9 cellular contexts compared by ENCODE assay signal in genomic region chr4:83320548-83320947, GRCh38. TPM values are rescaled to one million over a fixed set of nuclear protein-coding genes. Genes with fewer than 3 reads are reported as not detected.
DNase-seq lines count a peak whose midpoint lies in the region; ATAC-seq, FAIRE-seq and TF ChIP-seq lines count a peak whose summit lies in the region.
"Had no signal": no experiment of that assay in that cellular context is flagged by ENCODE, and none has a peak within 500 bp of the region (broad histone marks: within the 10 kb centered on the region; RNA-seq: fewer than 3 reads in every experiment).

No MANE protein-coding gene starts in this region.

- H3K9me3 Mint-ChIP-seq in activated T-cell treated with anti-CD3 and anti-CD28 coated beads, Interleukin-2, amount 50 U/mL, for 72 hours: no peaks in the 10 kb centered on the region
- H3K9me3 Mint-ChIP-seq: stimulated activated naive B cell treated with anti-CD40 and anti-IgM and Interleukin-4, amounts not matched to agents 10 μg/mL and 1 μg/mL and 100 μg/mL, for 72 hours had no signal

- H3K4me1 ChIP-seq in liver (ENCODE audit: control insufficient read depth in 4 of 4, insufficient read depth in 4 of 4, low read length in 3 of 4) (peaks cover 0 to 2% (median 0%) of the 10 kb centered on the region in 4 donors), HepG2 (ENCODE audit: insufficient read depth, low read length) (peaks cover 19% of the 10 kb centered on the region), kidney (ENCODE audit: control insufficient read depth in 1 of 2, insufficient read depth in 1 of 2, low read depth in 1 of 2, low read length in 2 of 2) (no peaks in the 10 kb centered on the region), upper lobe of right lung (no peaks in the 10 kb centered on the region)

- H3K27ac Mint-ChIP-seq in activated T-cell treated with anti-CD3 and anti-CD28 coated beads, Interleukin-2, amount 50 U/mL, for 72 hours: no peak overlapping the region
- H3K27ac Mint-ChIP-seq: stimulated activated naive B cell treated with anti-CD40 and anti-IgM and Interleukin-4, amounts not matched to agents 10 μg/mL and 1 μg/mL and 100 μg/mL, for 72 hours had no signal

- DNase-seq in HepG2 (ENCODE audit: low spot score): no peak
- DNase-seq in activated T-cell treated with anti-CD3 and anti-CD28 coated beads, Interleukin-2, amount 50 U/mL, for 72 hours: peak; percentile 12 to 40
- peak; percentile 76 for DNase-seq in kidney
- DNase-seq in upper lobe of right lung: peak; percentile 70
- no peak for DNase-seq in GM12892 (ENCODE audit: insufficient read length)
- no peak for DNase-seq in NCI-H524 (lab: John Stamatoyannopoulos, UW)
- DNase-seq in NCI-H1048 (lab: John Stamatoyannopoulos, UW): no peak
- DNase-seq: stimulated activated naive B cell treated with anti-CD40 and anti-IgM and Interleukin-4, amounts not matched to agents 10 μg/mL and 1 μg/mL and 100 μg/mL, for 72 hours had no signal

- 76% methylated on average over 5 of the region's 5 CpGs for WGBS in liver
- WGBS in HepG2 (ENCODE audit: low lambda C conversion rate): 36% methylated on average over 5 of the region's 5 CpGs

- no TSS peak for BruUV-seq in HepG2 (replicated peaks; lab: Mats Ljungman, UMichigan)

- H3K9ac ChIP-seq in liver (ENCODE audit: low read depth in 1 of 2, low read length in 2 of 2) (no peak overlapping the region), HepG2 (ENCODE audit: insufficient read depth, low read depth, low read length) (no peak overlapping the region), kidney (ENCODE audit: low read length in 2 of 2) (no peak overlapping the region)

- POLR2A ChIA-PET in HepG2 (lab: Yijun Ruan, JAX): no interaction called here

- H3K27me3 ChIP-seq in liver (ENCODE audit: control insufficient read depth in 4 of 4, insufficient read depth in 4 of 4, low read length in 3 of 4): no peaks in the 10 kb centered on the region
- no peaks in the 10 kb centered on the region for H3K27me3 ChIP-seq in HepG2 (ENCODE audit: control insufficient read depth in 1 of 2, insufficient read depth in 2 of 2, low read length in 2 of 2)
- H3K27me3 ChIP-seq in upper lobe of right lung: no peaks in the 10 kb centered on the region

- TF ChIP-seq POLR2A in HepG2 (IDR thresholded peaks at IDR 0.05; ENCODE audit: insufficient read depth in 1 of 2, low read depth in 2 of 2, low read length in 2 of 2): no peak
- TF ChIP-seq POLR2A in GM12892 (IDR thresholded peaks at IDR 0.05; ENCODE audit: low read depth, low read length): no peak

- H3K36me3 ChIP-seq in liver (ENCODE audit: control insufficient read depth in 4 of 4, insufficient read depth in 3 of 4, low read depth in 1 of 4, low read length in 3 of 4): no peaks in the 10 kb centered on the region
- no peaks in the 10 kb centered on the region for H3K36me3 ChIP-seq in HepG2 (replicated peaks in 1 of 2; ENCODE audit: control insufficient read depth in 1 of 2, insufficient read depth in 2 of 2, low read length in 2 of 2)
- no peaks in the 10 kb centered on the region for H3K36me3 ChIP-seq in kidney (ENCODE audit: control insufficient read depth in 1 of 2, insufficient read depth in 2 of 2, low read length in 2 of 2)
- no peaks in the 10 kb centered on the region for H3K36me3 ChIP-seq in upper lobe of right lung

- no peak overlapping the region for H3K4me3 Mint-ChIP-seq in activated T-cell treated with anti-CD3 and anti-CD28 coated beads, Interleukin-2, amount 50 U/mL, for 72 hours
- H3K4me3 Mint-ChIP-seq: stimulated activated naive B cell treated with anti-CD40 and anti-IgM and Interleukin-4, amounts not matched to agents 10 μg/mL and 1 μg/mL and 100 μg/mL, for 72 hours had no signal

- ATAC-seq in HepG2: no peak
- peak; percentile 61 to 84 for ATAC-seq in activated T-cell treated with anti-CD3 and anti-CD28 coated beads, Interleukin-2, amount 50 U/mL, for 72 hours (replicated peaks in 1 of 2)
- ATAC-seq in upper lobe of right lung: peak; percentile 80

- H3K27ac ChIP-seq in liver (ENCODE audit: low read depth in 1 of 2, low read length in 2 of 2) (peak overlapping the region in 1 of 2 donors; percentile 16), HepG2 (ENCODE audit: extremely low read length, insufficient read depth, low read length) (no peak overlapping the region), kidney (ENCODE audit: low read depth in 2 of 2, low read length in 2 of 2) (no peak overlapping the region), upper lobe of right lung (no peak overlapping the region)

- H3K79me2 ChIP-seq in HepG2 (ENCODE audit: insufficient read depth, low read length): no peaks in the 10 kb centered on the region

- FAIRE-seq in HepG2 (lab: Jason Lieb, UNC): no peak
- no peak for FAIRE-seq in kidney (lab: Jason Lieb, UNC)
- FAIRE-seq in GM12892 (lab: Jason Lieb, UNC): no peak

- TF ChIP-seq RAD21 in liver (IDR thresholded peaks at IDR 0.05) (no peak), HepG2 (CRISPR knock-in tag; IDR thresholded peaks at IDR 0.05) (no peak)

- CTCF ChIA-PET in HepG2 (lab: Yijun Ruan, JAX; ENCODE audit: low intra/inter-chr PET ratio, low total read pairs): no interaction called here

- no peak overlapping the region for H3K4me2 ChIP-seq in HepG2 (ENCODE audit: low read depth, low read length)

- TF ChIP-seq CTCF in liver (IDR thresholded peaks at IDR 0.05; ENCODE audit: low read depth, low read length, missing input control) (no peak), HepG2 (CRISPR knock-in tag; IDR thresholded peaks at IDR 0.05) (no peak), kidney (IDR thresholded peaks at IDR 0.05; ENCODE audit: borderline replicate concordance, extremely low read depth, insufficient read depth) (no peak), upper lobe of right lung (IDR thresholded peaks at IDR 0.05) (no peak)

- H3K4me1 Mint-ChIP-seq in activated T-cell treated with anti-CD3 and anti-CD28 coated beads, Interleukin-2, amount 50 U/mL, for 72 hours (ENCODE audit: low read depth): peaks cover 9% of the 10 kb centered on the region
- H3K4me1 Mint-ChIP-seq: stimulated activated naive B cell treated with anti-CD40 and anti-IgM and Interleukin-4, amounts not matched to agents 10 μg/mL and 1 μg/mL and 100 μg/mL, for 72 hours had no signal

- H4K20me1 ChIP-seq in HepG2 (ENCODE audit: insufficient read depth, low read length): no peaks in the 10 kb centered on the region

- H3K9me3 ChIP-seq in liver (ENCODE audit: control insufficient read depth in 4 of 4, low read length in 3 of 4) (no peaks in the 10 kb centered on the region), HepG2 (ENCODE audit: low read length) (no peaks in the 10 kb centered on the region), kidney (ENCODE audit: control insufficient read depth in 1 of 2, low read length in 2 of 2) (no peaks in the 10 kb centered on the region), upper lobe of right lung (no peaks in the 10 kb centered on the region)

- H3K27me3 Mint-ChIP-seq in activated T-cell treated with anti-CD3 and anti-CD28 coated beads, Interleukin-2, amount 50 U/mL, for 72 hours (ENCODE audit: low read depth): no peaks in the 10 kb centered on the region
- H3K27me3 Mint-ChIP-seq: stimulated activated naive B cell treated with anti-CD40 and anti-IgM and Interleukin-4, amounts not matched to agents 10 μg/mL and 1 μg/mL and 100 μg/mL, for 72 hours had no signal

- in situ Hi-C loops in HepG2 (cut with HindIII; ENCODE audit: extremely low pct_ligation_motif_present, low pct_unique_long_range_greater_than_20kb): no loop called here

- TF ChIP-seq EP300 in HepG2 (IDR thresholded peaks at IDR 0.05; ENCODE audit: low read depth in 2 of 2, low read length in 2 of 2) (no peak), HepG2 (CRISPR knock-in tag; IDR thresholded peaks at IDR 0.05; ENCODE audit: borderline replicate concordance) (no peak)

- H3K4me3 ChIP-seq in liver (ENCODE audit: low read depth in 1 of 3, low read length in 3 of 3) (no peak overlapping the region), HepG2 (replicated peaks in 1 of 3; ENCODE audit: insufficient read depth in 1 of 3, low read depth in 2 of 3, low read length in 3 of 3) (no peak overlapping the region), kidney (ENCODE audit: low read length in 2 of 2) (no peak overlapping the region), upper lobe of right lung (no peak overlapping the region)

- no peaks in the 10 kb centered on the region for H3K36me3 Mint-ChIP-seq in activated T-cell treated with anti-CD3 and anti-CD28 coated beads, Interleukin-2, amount 50 U/mL, for 72 hours (ENCODE audit: insufficient read depth in 2 of 2)

- intact Hi-C loops in HepG2 (cut with micrococcal nuclease; ENCODE audit: unreplicated experiment) (no loop called here), kidney (cut with DNase I) (no loop called here), upper lobe of right lung (cut with DNase I) (no loop called here)

- no peak overlapping the region for H2AFZ ChIP-seq in HepG2 (ENCODE audit: low read length)

RNA-seq across cellular contexts. Expression of gene HPSE, which starts 14.1 kb away (rescaled TPM):
- total RNA-seq in liver: 1 to 10 TPM; 1.0 to 4.7 TPM
- polyA plus RNA-seq in liver: 1 to 10 TPM in 1 of 2 donors, under 1 TPM in 1; 0.43 to 1.0 TPM
- total RNA-seq in HepG2 (2016; rRNA removed; fragmentation: Illumina TruSeq; extraction: Trizol): not detected in 2 replicates
- not detected in 2 replicates for total RNA-seq in HepG2 (2016; cell fraction: cytosol; rRNA removed; fragmentation: Illumina TruSeq; extraction: Trizol; ENCODE audit: low read depth)
- total RNA-seq in HepG2 (2016; cell fraction: insoluble cytoplasmic fraction; rRNA removed; fragmentation: Illumina TruSeq; extraction: Trizol): 0.04 TPM in 1 of 2 replicates, not detected in the other
- not detected in 2 replicates for total RNA-seq in HepG2 (2016; cell fraction: membrane; rRNA removed; fragmentation: Illumina TruSeq; extraction: Trizol)
- total RNA-seq in HepG2 (2016; cell fraction: nucleus; rRNA removed; fragmentation: Illumina TruSeq; extraction: Trizol): not detected in 2 replicates
- not detected in 2 replicates for polyA plus RNA-seq in HepG2 (2011; rRNA removed)
- polyA plus RNA-seq in HepG2 (2011; cell fraction: cytosol; rRNA removed): not detected in 2 replicates
- polyA plus RNA-seq in HepG2 (2011; cell fraction: nucleus; rRNA removed): not detected in 2 replicates
- polyA plus RNA-seq in HepG2 (2012): not detected in 2 replicates
- not detected in 2 replicates for polyA plus RNA-seq in HepG2 (2016; cell fraction: cytosol; fragmentation: Illumina TruSeq; extraction: Trizol; ENCODE audit: low read depth)
- not detected in 2 replicates for polyA plus RNA-seq in HepG2 (2016; cell fraction: insoluble cytoplasmic fraction; fragmentation: Illumina TruSeq; extraction: Trizol; ENCODE audit: low read depth)
- not detected in 2 replicates for polyA plus RNA-seq in HepG2 (2016; cell fraction: membrane; fragmentation: Illumina TruSeq; extraction: Trizol; ENCODE audit: low read depth)
- not detected in 2 replicates for polyA plus RNA-seq in HepG2 (2016; cell fraction: nucleus; fragmentation: Illumina TruSeq; extraction: Trizol; ENCODE audit: insufficient read depth, low read depth)
- 3.5 TPM in 1 of 2 replicates, not detected in the other for polyA minus RNA-seq in HepG2 (2011; rRNA and poly(A)+ RNA removed; ENCODE audit: low replicate concordance)
- not detected in 2 replicates for polyA minus RNA-seq in HepG2 (2011; cell fraction: cytosol; rRNA and poly(A)+ RNA removed)
- 0.26 TPM in 1 of 2 replicates, not detected in the other for polyA minus RNA-seq in HepG2 (2011; cell fraction: nucleus; rRNA and poly(A)+ RNA removed)
- 10 to 100 TPM; 12.8 to 15.3 TPM for total RNA-seq in activated T-cell treated with anti-CD3 and anti-CD28 coated beads, Interleukin-2, amount 50 U/mL, for 72 hours
- 6.8 TPM for total RNA-seq in kidney
- 1.9 TPM for polyA plus RNA-seq in kidney (ENCODE audit: insufficient read depth, low read depth, low replicate concordance)
- 5.6 TPM for total RNA-seq in upper lobe of right lung
- polyA plus RNA-seq in GM12892 (2012; ENCODE audit: missing spikeins): 0.30 TPM

RNA-seq across cellular contexts. Expression of gene COQ2, which starts 36.0 kb away (rescaled TPM):
- total RNA-seq in liver (10 to 100 TPM in 1 of 2 donors, 1 to 10 TPM in 1; 8.6 to 13.6 TPM), HepG2 (2016; rRNA removed; fragmentation: Illumina TruSeq; extraction: Trizol) (16.4 and 17.3 TPM in 2 replicates), kidney (8.1 TPM), upper lobe of right lung (12.4 TPM)
- polyA plus RNA-seq in liver (10 to 100 TPM in 1 of 2 donors, 1 to 10 TPM in 1; 10.0 to 11.6 TPM), HepG2 (2011; rRNA removed) (8.2 and 10.1 TPM in 2 replicates), kidney (ENCODE audit: insufficient read depth, low read depth, low replicate concordance) (11.6 TPM)
- 9.0 and 11.1 TPM in 2 replicates for total RNA-seq in HepG2 (2016; cell fraction: cytosol; rRNA removed; fragmentation: Illumina TruSeq; extraction: Trizol; ENCODE audit: low read depth)
- total RNA-seq in HepG2 (2016; cell fraction: insoluble cytoplasmic fraction; rRNA removed; fragmentation: Illumina TruSeq; extraction: Trizol): 15.4 and 18.9 TPM in 2 replicates
- total RNA-seq in HepG2 (2016; cell fraction: membrane; rRNA removed; fragmentation: Illumina TruSeq; extraction: Trizol): 11.9 and 12.0 TPM in 2 replicates
- 17.7 and 19.0 TPM in 2 replicates for total RNA-seq in HepG2 (2016; cell fraction: nucleus; rRNA removed; fragmentation: Illumina TruSeq; extraction: Trizol)
- polyA plus RNA-seq in HepG2 (2011; cell fraction: cytosol; rRNA removed): 6.9 and 8.4 TPM in 2 replicates
- 3.6 TPM in 2 replicates for polyA plus RNA-seq in HepG2 (2011; cell fraction: nucleus; rRNA removed)
- 3.2 and 6.3 TPM in 2 replicates for polyA plus RNA-seq in HepG2 (2012)
- polyA plus RNA-seq in HepG2 (2016; cell fraction: cytosol; fragmentation: Illumina TruSeq; extraction: Trizol; ENCODE audit: low read depth): 6.6 and 7.7 TPM in 2 replicates
- 14.8 and 18.0 TPM in 2 replicates for polyA plus RNA-seq in HepG2 (2016; cell fraction: insoluble cytoplasmic fraction; fragmentation: Illumina TruSeq; extraction: Trizol; ENCODE audit: low read depth)
- polyA plus RNA-seq in HepG2 (2016; cell fraction: membrane; fragmentation: Illumina TruSeq; extraction: Trizol; ENCODE audit: low read depth): 7.8 and 9.6 TPM in 2 replicates
- 21.1 and 24.4 TPM in 2 replicates for polyA plus RNA-seq in HepG2 (2016; cell fraction: nucleus; fragmentation: Illumina TruSeq; extraction: Trizol; ENCODE audit: insufficient read depth, low read depth)
- polyA minus RNA-seq in HepG2 (2011; rRNA and poly(A)+ RNA removed; ENCODE audit: low replicate concordance): 11.1 and 21.4 TPM in 2 replicates
- 4.1 and 4.9 TPM in 2 replicates for polyA minus RNA-seq in HepG2 (2011; cell fraction: cytosol; rRNA and poly(A)+ RNA removed)
- 14.9 and 18.2 TPM in 2 replicates for polyA minus RNA-seq in HepG2 (2011; cell fraction: nucleus; rRNA and poly(A)+ RNA removed)
- total RNA-seq in activated T-cell treated with anti-CD3 and anti-CD28 coated beads, Interleukin-2, amount 50 U/mL, for 72 hours: 10 to 100 TPM; 15.9 to 19.4 TPM
- polyA plus RNA-seq in GM12892 (2012; ENCODE audit: missing spikeins): 5.2 TPM

Comparison
In these comparisons a context has a peak if more than half of its experiments do, and no peak if none do; other contexts are left out.
1. DNase-seq: peak in activated T-cell treated with anti-CD3 and anti-CD28 coated beads, Interleukin-2, amount 50 U/mL, for 72 hours (2 of 2), kidney (single experiment) and upper lobe of right lung (single experiment); none in HepG2 (single experiment), GM12892 (single experiment), NCI-H524 (0 of 2) and NCI-H1048 (single experiment).